Comparison of ENCODE assay signal across 26 cellular contexts in genomic region chr21:17472592-17473271, GRCh38. TPM values are rescaled to one million over a fixed set of nuclear protein-coding genes. Genes with fewer than 3 reads are reported as not detected.
DNase-seq lines count a peak whose midpoint lies in the region; ATAC-seq and TF ChIP-seq lines count a peak whose summit lies in the region.
"Had no signal": no experiment of that assay in that cellular context is flagged by ENCODE, and none has a peak within 500 bp of the region (broad histone marks: within the 10 kb centered on the region; RNA-seq: fewer than 3 reads in every experiment).

No MANE protein-coding gene starts in this region.

- H3K4me3 ChIP-seq in OCI-LY3 (ENCODE audit: low read length) (no peak overlapping the region), esophagus (ENCODE audit: low read depth in 1 of 2, low read length in 2 of 2) (no peak overlapping the region), mucosa of descending colon (no peak overlapping the region), left ventricle myocardium inferior (no peak overlapping the region)
- H3K4me3 ChIP-seq: SK-N-MC, tibial artery had no signal

- H3K9ac ChIP-seq in OCI-LY3 (ENCODE audit: low read length): no peak overlapping the region

- no peaks in the 10 kb centered on the region for H3K36me3 ChIP-seq in OCI-LY3 (replicated peaks; ENCODE audit: low read depth, low read length)
- no peaks in the 10 kb centered on the region for H3K36me3 ChIP-seq in esophagus (ENCODE audit: control insufficient read depth in 2 of 2, insufficient read depth in 2 of 2, low read length in 1 of 2)
- no peaks in the 10 kb centered on the region for H3K36me3 ChIP-seq in mucosa of descending colon (ENCODE audit: low read depth)
- no peaks in the 10 kb centered on the region for H3K36me3 ChIP-seq in left ventricle myocardium inferior
- H3K36me3 ChIP-seq: tibial artery had no signal

- H4K20me1 ChIP-seq in OCI-LY3 (ENCODE audit: insufficient read depth, low read length): no peaks in the 10 kb centered on the region

- no peaks in the 10 kb centered on the region for H3K79me2 ChIP-seq in OCI-LY3 (ENCODE audit: low read length)

- H3K4me2 ChIP-seq in OCI-LY3 (ENCODE audit: low read length): peak overlapping the region; percentile 26; the same call in 1 of the 2 replicates

- H3K9me3 ChIP-seq in OCI-LY3 (ENCODE audit: insufficient read depth, low read length) (no peaks in the 10 kb centered on the region), esophagus (ENCODE audit: control insufficient read depth in 2 of 2, insufficient read depth in 1 of 2, low read depth in 1 of 2, low read length in 1 of 2) (no peaks in the 10 kb centered on the region), mucosa of descending colon (no peaks in the 10 kb centered on the region), left ventricle myocardium inferior (replicated peaks) (no peaks in the 10 kb centered on the region)
- H3K9me3 ChIP-seq: tibial artery had no signal

- DNase-seq in mucosa of descending colon (peak in 1 of 3 donors; percentile 87), NCI-H146 treated with DMSO at 0.1 percent for 48 hours (lab: John Stamatoyannopoulos, UW; ENCODE audit: unreplicated experiment) (no peak), left ventricle myocardium inferior (no peak)
- DNase-seq: activated CD4-positive, alpha-beta T cell treated with anti-CD3 and anti-CD28 coated beads, Interleukin-2, amount 50 U/mL, for 48 hours; activated naive CD4-positive, alpha-beta T cell treated with Interleukin-2 at 50 U/mL for 16 hours; C1 segment of cervical spinal cord; central memory CD4-positive, alpha-beta T cell; COR-L47; hippocampal formation; left cardiac atrium; mesenchymal stem cell; naive B cell; NCI-H1092 treated with DMSO at 0.1 percent for 48 hours; NCI-H187 treated with DMSO at 0.1 percent for 48 hours; NCI-H2171 treated with DMSO at 0.1 percent for 48 hours; NCI-H510A; stimulated activated CD4-positive, alpha-beta T cell treated with anti-CD3 and anti-CD28 coated beads, Interleukin-4, amount 100 ng/mL, for 1 hour; T-helper 1 cell; tibial artery had no signal

- 66 to 73% methylated on average over 7 of the region's 7 CpGs for WGBS in esophagus, 2 donors

- no peak overlapping the region for H2AFZ ChIP-seq in OCI-LY3 (ENCODE audit: low read depth, low read length)

- TF ChIP-seq CTCF in OCI-LY3 (IDR thresholded peaks at IDR 0.05; ENCODE audit: low read depth, low read length) (no peak), mucosa of descending colon (IDR thresholded peaks at IDR 0.05) (no peak), left ventricle myocardium inferior (IDR thresholded peaks at IDR 0.05; ENCODE audit: borderline replicate concordance) (no peak)

- H3K4me1 ChIP-seq in OCI-LY3 (ENCODE audit: low read length) (peaks cover 25% of the 10 kb centered on the region), esophagus (ENCODE audit: control insufficient read depth in 2 of 2, insufficient read depth in 2 of 2, low read length in 1 of 2) (no peaks in the 10 kb centered on the region), mucosa of descending colon (ENCODE audit: low read depth) (peaks cover 3% of the 10 kb centered on the region), left ventricle myocardium inferior (peaks cover 4% of the 10 kb centered on the region)
- H3K4me1 ChIP-seq: tibial artery had no signal

- H3K27ac ChIP-seq in OCI-LY3 (ENCODE audit: low read length): no peak overlapping the region
- H3K27ac ChIP-seq in esophagus (ENCODE audit: low read depth in 2 of 2, low read length in 1 of 2): peak overlapping the region; percentile 69 to 71
- no peak overlapping the region for H3K27ac ChIP-seq in left ventricle myocardium inferior (replicated peaks)
- H3K27ac ChIP-seq: SK-N-MC, tibial artery had no signal

- H3K27me3 ChIP-seq in OCI-LY3 (ENCODE audit: low read depth, low read length): no peaks in the 10 kb centered on the region
- H3K27me3 ChIP-seq in esophagus (ENCODE audit: control insufficient read depth in 1 of 2, insufficient read depth in 2 of 2, low read length in 2 of 2): no peaks in the 10 kb centered on the region
- H3K27me3 ChIP-seq in left ventricle myocardium inferior (ENCODE audit: low read depth): no peaks in the 10 kb centered on the region
- H3K27me3 ChIP-seq: tibial artery had no signal

- intact Hi-C loops in mucosa of descending colon (cut with DNase I, micrococcal nuclease) (no loop called here), left ventricle myocardium inferior (cut with micrococcal nuclease) (no loop called here)

- peak; percentile 85 for ATAC-seq in mucosa of descending colon
- ATAC-seq in HG03571 (IDR thresholded peaks at IDR 0.05; ENCODE audit: unreplicated experiment): no peak
- no peak for ATAC-seq in HG02870 (IDR thresholded peaks at IDR 0.05; ENCODE audit: unreplicated experiment)
- ATAC-seq: activated CD4-positive, CD25-positive, alpha-beta regulatory T cell treated with anti-CD3 and anti-CD28 coated beads, Interleukin-2, amount 50 U/mL, for 24 hours; left cardiac atrium; sciatic nerve had no signal

RNA-seq across cellular contexts. Expression of gene CXADR, which starts 40.1 kb away (rescaled TPM):
- polyA plus RNA-seq in esophagus: 1 to 10 TPM; 9.7 to 9.8 TPM
- 10 to 100 TPM; 31.5 to 85.9 (median 85.4) TPM for total RNA-seq in mucosa of descending colon
- total RNA-seq in left ventricle myocardium inferior: 24.5 TPM

Comparison
In these comparisons a context has a peak if more than half of its experiments do, and no peak if none do; other contexts are left out.
1. H3K27ac ChIP-seq: peak in esophagus (2 of 2); none in OCI-LY3 (single experiment) and left ventricle myocardium inferior (single experiment).